9 cellular contexts compared by ENCODE assay signal in genomic region chr16:8935989-8936388, GRCh38. TPM values are rescaled to one million over a fixed set of nuclear protein-coding genes. Genes with fewer than 3 reads are reported as not detected.
A peak's percentile ranks its signal among the peaks of the same experiment; 100 is the strongest.
DNase-seq lines count a peak whose midpoint lies in the region; ATAC-seq and TF ChIP-seq lines count a peak whose summit lies in the region.
"Had no signal": no experiment of that assay in that cellular context is flagged by ENCODE, and none has a peak within 500 bp of the region (broad histone marks: within the 10 kb centered on the region; RNA-seq: fewer than 3 reads in every experiment).

No MANE protein-coding gene starts in this region.

- no peaks in the 10 kb centered on the region for H3K9me3 Mint-ChIP-seq in activated CD4-positive, alpha-beta T cell treated with anti-CD3 and anti-CD28 coated beads, Interleukin-2, amount 10 ng/mL, durations not matched to agents 7 days and 5 days
- no peaks in the 10 kb centered on the region for H3K9me3 Mint-ChIP-seq in activated naive CD8-positive, alpha-beta T cell (ENCODE audit: low read depth)

- H3K27ac Mint-ChIP-seq in activated CD4-positive, alpha-beta T cell treated with anti-CD3 and anti-CD28 coated beads, Interleukin-2, amount 10 ng/mL, durations not matched to agents 7 days and 5 days = peak overlapping the region; percentile 2
- peak overlapping the region; percentile 58 for H3K27ac Mint-ChIP-seq in activated naive CD8-positive, alpha-beta T cell

- no peak overlapping the region for H3K4me3 ChIP-seq in retinal pigment epithelial cell (ENCODE audit: low read length)
- H3K4me3 ChIP-seq: pancreas had no signal

- peak; percentile 12 for ATAC-seq in HG02852 (IDR thresholded peaks at IDR 0.05; ENCODE audit: unreplicated experiment)
- ATAC-seq in omental fat pad (ENCODE audit: low FRiP score) = no peak

- CTCF ChIA-PET in activated CD4-positive, alpha-beta T cell treated with anti-CD3 and anti-CD28 coated beads, Interleukin-2, amount 10 ng/mL, durations not matched to agents 7 days and 5 days (lab: Charles Lee) = interaction anchor here (0.6 to 2.0 kb wide), 20 partner anchors 9 to 255 kb away, joined by 3 to 14 read pairs (median 4); partner anchors contain the start of genes CARHSP1 and USP7

- POLR2A ChIA-PET in activated CD4-positive, alpha-beta T cell treated with anti-CD3 and anti-CD28 coated beads, Interleukin-2, amount 10 ng/mL, durations not matched to agents 7 days and 5 days (lab: Charles Lee) = interaction anchor here (0.6 kb wide), 1 partner anchor 75 kb away, joined by 3 read pairs; no protein-coding TSS in a partner anchor

- TF ChIP-seq CTCF in retinal pigment epithelial cell (conservative IDR thresholded peaks at IDR 0.05; ENCODE audit: low read depth, low read length) = peak; percentile 22
- TF ChIP-seq CTCF in omental fat pad (IDR thresholded peaks at IDR 0.05) = no peak

- H3K36me3 Mint-ChIP-seq in activated CD4-positive, alpha-beta T cell treated with anti-CD3 and anti-CD28 coated beads, Interleukin-2, amount 10 ng/mL, durations not matched to agents 7 days and 5 days (ENCODE audit: low read depth) = peaks cover 3% of the 10 kb centered on the region
- no peaks in the 10 kb centered on the region for H3K36me3 Mint-ChIP-seq in activated naive CD8-positive, alpha-beta T cell

- H3K4me1 Mint-ChIP-seq in activated CD4-positive, alpha-beta T cell treated with anti-CD3 and anti-CD28 coated beads, Interleukin-2, amount 10 ng/mL, durations not matched to agents 7 days and 5 days = peaks cover 54% of the 10 kb centered on the region
- peaks cover 84% of the 10 kb centered on the region for H3K4me1 Mint-ChIP-seq in activated naive CD8-positive, alpha-beta T cell (ENCODE audit: low read depth)

- no peak for DNase-seq in activated CD4-positive, alpha-beta T cell treated with anti-CD3 and anti-CD28 coated beads, Interleukin-2, amount 10 ng/mL, durations not matched to agents 7 days and 5 days
- no peak for DNase-seq in activated CD4-positive, alpha-beta T cell treated with anti-CD3 and anti-CD28 coated beads for 1 hour
- DNase-seq in retinal pigment epithelial cell (ENCODE audit: low read depth) (no peak), omental fat pad (ENCODE audit: low spot score) (no peak), EL (no peak)
- DNase-seq in stimulated activated CD4-positive, alpha-beta T cell treated with anti-CD3 and anti-CD28 coated beads, Interleukin-2, amount 100 ng/mL, for 48 hours = no peak

- no peak overlapping the region for H3K4me3 Mint-ChIP-seq in activated CD4-positive, alpha-beta T cell treated with anti-CD3 and anti-CD28 coated beads, Interleukin-2, amount 10 ng/mL, durations not matched to agents 7 days and 5 days
- H3K4me3 Mint-ChIP-seq in activated naive CD8-positive, alpha-beta T cell = peak overlapping the region; percentile 66

- H3K27me3 Mint-ChIP-seq in activated CD4-positive, alpha-beta T cell treated with anti-CD3 and anti-CD28 coated beads, Interleukin-2, amount 10 ng/mL, durations not matched to agents 7 days and 5 days = no peaks in the 10 kb centered on the region
- no peaks in the 10 kb centered on the region for H3K27me3 Mint-ChIP-seq in activated naive CD8-positive, alpha-beta T cell

RNA-seq across cellular contexts. Expression of gene USP7, which starts 27.7 kb away (rescaled TPM):
- total RNA-seq in activated CD4-positive, alpha-beta T cell treated with anti-CD3 and anti-CD28 coated beads, Interleukin-2, amount 10 ng/mL, durations not matched to agents 7 days and 5 days = 100 to 1,000 TPM; 157 to 160 TPM
- 100 to 1,000 TPM in 2 of 4 donors, 10 to 100 TPM in 2; 71.2 to 138 (median 97.0) TPM for total RNA-seq in omental fat pad

RNA-seq across cellular contexts. Expression of gene LITAFD, which starts 53.8 kb away (rescaled TPM):
- total RNA-seq in activated CD4-positive, alpha-beta T cell treated with anti-CD3 and anti-CD28 coated beads, Interleukin-2, amount 10 ng/mL, durations not matched to agents 7 days and 5 days = not detected
- not detected for total RNA-seq in omental fat pad
- total RNA-seq: pancreas had no signal
